ENCODE assay signal across 9 cellular contexts in genomic region chr4:128355301-128355700, GRCh38.
DNase-seq lines count a peak whose midpoint lies in the region; ATAC-seq, FAIRE-seq and TF ChIP-seq lines count a peak whose summit lies in the region.
"Had no signal": no experiment of that assay in that cellular context is flagged by ENCODE, and none has a peak within 500 bp of the region (broad histone marks: within the 10 kb centered on the region; RNA-seq: fewer than 3 reads in every experiment).

No MANE protein-coding gene starts in this region.

- H3K27ac ChIP-seq in epithelial cell of prostate (peak overlapping the region; percentile 46), upper lobe of right lung (no peak overlapping the region)

- no peak for TF ChIP-seq POLR2A in GM12892 (IDR thresholded peaks at IDR 0.05; ENCODE audit: low read depth, low read length)

- ATAC-seq in left cardiac atrium (peak; percentile 50 to 68), Right ventricle myocardium inferior (no peak), upper lobe of right lung (no peak)

- no peaks in the 10 kb centered on the region for H3K4me1 Mint-ChIP-seq in T-helper 2 cell treated with Interferon-gamma antibody and Interleukin-4, amounts not matched to agents 5 μg/mL and 100 μg/mL, for 36 hours (ENCODE audit: low read depth)

- no peaks in the 10 kb centered on the region for H3K9me3 Mint-ChIP-seq in T-helper 2 cell treated with Interferon-gamma antibody and Interleukin-4, amounts not matched to agents 5 μg/mL and 100 μg/mL, for 36 hours

- peaks cover 15% of the 10 kb centered on the region for H3K4me1 ChIP-seq in upper lobe of right lung

- TF ChIP-seq CTCF in upper lobe of right lung (IDR thresholded peaks at IDR 0.05): no peak

- no peak for FAIRE-seq in GM12892 (lab: Jason Lieb, UNC)

- H3K9me3 ChIP-seq in upper lobe of right lung: no peaks in the 10 kb centered on the region

- no peak overlapping the region for H3K4me3 ChIP-seq in upper lobe of right lung

- H3K27ac Mint-ChIP-seq in T-helper 2 cell treated with Interferon-gamma antibody and Interleukin-4, amounts not matched to agents 5 μg/mL and 100 μg/mL, for 36 hours: no peak overlapping the region

- H3K36me3 ChIP-seq in upper lobe of right lung: no peaks in the 10 kb centered on the region

- H3K36me3 Mint-ChIP-seq in T-helper 2 cell treated with Interferon-gamma antibody and Interleukin-4, amounts not matched to agents 5 μg/mL and 100 μg/mL, for 36 hours (ENCODE audit: low read depth): no peaks in the 10 kb centered on the region

- H3K4me3 Mint-ChIP-seq in T-helper 2 cell treated with Interferon-gamma antibody and Interleukin-4, amounts not matched to agents 5 μg/mL and 100 μg/mL, for 36 hours: no peak overlapping the region

- no peak for DNase-seq in left cardiac atrium
- no peak for DNase-seq in Right ventricle myocardium inferior (ENCODE audit: missing footprints)
- peak; percentile 42 for DNase-seq in HT-29 (ENCODE audit: low spot score)
- DNase-seq in epithelial cell of prostate (ENCODE audit: low read depth, low spot score): no peak
- DNase-seq in T-helper 2 cell treated with Interferon-gamma antibody and Interleukin-4, amounts not matched to agents 5 μg/mL and 100 μg/mL, for 36 hours (ENCODE audit: low spot score): no peak
- no peak for DNase-seq in GM12892 (ENCODE audit: insufficient read length)
- no peak for DNase-seq in upper lobe of right lung
- DNase-seq in T-helper 9 cell: no peak
- DNase-seq: NCI-H1105 treated with DMSO at 0.1 percent for 48 hours had no signal

- H3K27me3 Mint-ChIP-seq in T-helper 2 cell treated with Interferon-gamma antibody and Interleukin-4, amounts not matched to agents 5 μg/mL and 100 μg/mL, for 36 hours (ENCODE audit: low read depth): no peaks in the 10 kb centered on the region

- intact Hi-C loops in left cardiac atrium (cut with DNase I) (loop anchor here in 1 of 2 donors (10.0 kb wide), 1 partner anchor 70 kb away; the partner anchor contains the start of gene PGRMC2), Right ventricle myocardium inferior (cut with DNase I) (no loop called here), upper lobe of right lung (cut with DNase I) (no loop called here)

- H3K27me3 ChIP-seq in upper lobe of right lung: no peaks in the 10 kb centered on the region

Comparison
In these comparisons a context has a peak if more than half of its experiments do, and no peak if none do; other contexts are left out.
1. ATAC-seq: peak in left cardiac atrium (2 of 2); none in Right ventricle myocardium inferior (single experiment) and upper lobe of right lung (single experiment).